11 cellular contexts compared by ENCODE assay signal in the genomic region with DNA sequence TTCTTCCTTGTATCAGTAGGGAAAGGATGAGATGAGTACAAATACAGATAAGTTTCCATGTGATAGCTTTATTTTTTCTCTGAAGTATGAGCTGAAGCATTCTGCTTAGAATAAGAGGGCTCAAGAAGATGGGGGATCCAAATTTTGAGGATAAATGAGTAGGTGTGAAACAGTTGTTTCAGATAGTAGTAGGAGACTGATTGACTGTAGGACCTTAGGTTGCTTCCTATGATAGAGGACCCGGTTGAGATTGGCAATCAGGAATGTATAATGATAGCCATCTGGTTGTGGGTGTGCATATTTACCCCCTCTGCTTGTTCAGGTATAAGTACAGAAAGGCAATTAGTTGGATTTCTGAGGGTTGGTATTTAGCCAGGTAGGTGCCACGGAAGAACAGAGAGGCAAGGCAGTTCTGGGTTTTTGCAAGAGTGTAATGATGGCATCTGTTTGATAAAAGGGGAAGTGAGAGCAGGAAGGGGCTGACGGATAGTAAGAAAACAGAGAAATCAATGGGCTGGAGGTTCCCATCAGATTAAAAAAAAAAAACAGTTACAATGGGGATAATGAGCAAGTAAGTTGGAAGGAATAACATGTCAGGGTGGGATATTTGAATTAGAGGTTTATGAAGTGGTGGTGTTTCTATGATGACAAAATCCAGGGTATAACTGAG. TPM values are rescaled to one million over a fixed set of nuclear protein-coding genes. Genes with fewer than 3 reads are reported as not detected.
DNase-seq lines count a peak whose midpoint lies in the region; ATAC-seq and TF ChIP-seq lines count a peak whose summit lies in the region.
"Had no signal": no experiment of that assay in that cellular context is flagged by ENCODE, and none has a peak within 500 bp of the region (broad histone marks: within the 10 kb centered on the region; RNA-seq: fewer than 3 reads in every experiment).

No MANE protein-coding gene starts in this region.

- no peaks in the 10 kb centered on the region for H3K36me3 ChIP-seq in CD8-positive, alpha-beta T cell (ENCODE audit: insufficient read depth, low read length)
- H3K36me3 ChIP-seq in transverse colon: no peaks in the 10 kb centered on the region

- 65% methylated on average over 3 of the region's 3 CpGs; no CpG with 5 or more reads in 1 of the 2 donors for WGBS in transverse colon (ENCODE audit: low coverage in 1 of 2), 2 donors

- CTCF ChIA-PET in CD8-positive, alpha-beta T cell (lab: Charles Lee): interaction anchor here (0.7 kb wide), 1 partner anchor 600 kb away, joined by 3 read pairs; no protein-coding TSS in a partner anchor

- H3K36me3 Mint-ChIP-seq in CD8-positive, alpha-beta T cell: peaks cover 18% of the 10 kb centered on the region
- no peaks in the 10 kb centered on the region for H3K36me3 Mint-ChIP-seq in activated T-helper 2 cell treated with anti-CD3 and anti-CD28 coated beads, Interferon-gamma antibody, Interleukin-2, Interleukin-4, amounts not matched to agents 10 μg/mL and 5 μg/mL and 100 μg/mL, durations not matched to agents 14 hours and 24 hours and 36 hours (ENCODE audit: low read depth)

- no peak for TF ChIP-seq POLR2A in transverse colon (IDR thresholded peaks at IDR 0.05)

- no peaks in the 10 kb centered on the region for H3K27me3 Mint-ChIP-seq in CD8-positive, alpha-beta T cell (ENCODE audit: low read depth)
- H3K27me3 Mint-ChIP-seq in activated T-helper 2 cell treated with anti-CD3 and anti-CD28 coated beads, Interferon-gamma antibody, Interleukin-2, Interleukin-4, amounts not matched to agents 10 μg/mL and 5 μg/mL and 100 μg/mL, durations not matched to agents 14 hours and 24 hours and 36 hours (ENCODE audit: low read depth): no peaks in the 10 kb centered on the region

- in situ Hi-C loops in transverse colon (cut with MboI; ENCODE audit: low pct_ligation_motif_present in 1 of 4, low pct_unique_long_range_greater_than_20kb in 1 of 4, low sequenced_read_pairs in 3 of 4): no loop called here

- no peaks in the 10 kb centered on the region for H3K4me1 Mint-ChIP-seq in CD8-positive, alpha-beta T cell (ENCODE audit: low read depth)
- no peaks in the 10 kb centered on the region for H3K4me1 Mint-ChIP-seq in activated T-helper 2 cell treated with anti-CD3 and anti-CD28 coated beads, Interferon-gamma antibody, Interleukin-2, Interleukin-4, amounts not matched to agents 10 μg/mL and 5 μg/mL and 100 μg/mL, durations not matched to agents 14 hours and 24 hours and 36 hours (ENCODE audit: low read depth)

- ATAC-seq in GM18517 (IDR thresholded peaks at IDR 0.05; ENCODE audit: unreplicated experiment) (peak; percentile 98), GM21576 (IDR thresholded peaks at IDR 0.05; ENCODE audit: unreplicated experiment) (peak; percentile 97), HG03196 (IDR thresholded peaks at IDR 0.05; ENCODE audit: unreplicated experiment) (peak; percentile 94)
- ATAC-seq in CD8-positive, alpha-beta T cell: no peak

- no peaks in the 10 kb centered on the region for H3K4me1 ChIP-seq in CD8-positive, alpha-beta T cell (ENCODE audit: insufficient read depth, low read length)
- H3K4me1 ChIP-seq in transverse colon: no peaks in the 10 kb centered on the region

- no peak overlapping the region for H3K4me3 Mint-ChIP-seq in CD8-positive, alpha-beta T cell
- no peak overlapping the region for H3K4me3 Mint-ChIP-seq in activated T-helper 2 cell treated with anti-CD3 and anti-CD28 coated beads, Interferon-gamma antibody, Interleukin-2, Interleukin-4, amounts not matched to agents 10 μg/mL and 5 μg/mL and 100 μg/mL, durations not matched to agents 14 hours and 24 hours and 36 hours (ENCODE audit: low read depth)
- H3K4me3 Mint-ChIP-seq: T-helper 2 cell treated with Interferon-gamma antibody and Interleukin-4, amounts not matched to agents 5 μg/mL and 100 μg/mL, for 36 hours had no signal

- no peaks in the 10 kb centered on the region for H3K27me3 ChIP-seq in CD8-positive, alpha-beta T cell (ENCODE audit: insufficient read depth, low read length)
- H3K27me3 ChIP-seq in transverse colon: no peaks in the 10 kb centered on the region

- H3K27ac Mint-ChIP-seq in CD8-positive, alpha-beta T cell: no peak overlapping the region
- H3K27ac Mint-ChIP-seq in activated T-helper 2 cell treated with anti-CD3 and anti-CD28 coated beads, Interferon-gamma antibody, Interleukin-2, Interleukin-4, amounts not matched to agents 10 μg/mL and 5 μg/mL and 100 μg/mL, durations not matched to agents 14 hours and 24 hours and 36 hours: no peak overlapping the region
- H3K27ac Mint-ChIP-seq: T-helper 2 cell treated with Interferon-gamma antibody and Interleukin-4, amounts not matched to agents 5 μg/mL and 100 μg/mL, for 36 hours had no signal

- H3K4me3 ChIP-seq in CD8-positive, alpha-beta T cell (ENCODE audit: low read depth, low read length): no peak overlapping the region
- H3K4me3 ChIP-seq in transverse colon: no peak overlapping the region

- intact Hi-C loops in CD8-positive, alpha-beta T cell (cut with DNase I, micrococcal nuclease): no loop called here
- intact Hi-C loops in activated T-helper 2 cell treated with anti-CD3 and anti-CD28 coated beads, Interferon-gamma antibody, Interleukin-2, Interleukin-4, amounts not matched to agents 10 μg/mL and 5 μg/mL and 100 μg/mL, durations not matched to agents 14 hours and 24 hours and 36 hours (cut with micrococcal nuclease): no loop called here
- intact Hi-C loops in transverse colon (cut with DNase I; ENCODE audit: low total_unique reads): no loop called here

- no peak for TF ChIP-seq CTCF in CD8-positive, alpha-beta T cell (IDR thresholded peaks at IDR 0.05)
- no peak for TF ChIP-seq CTCF in transverse colon (IDR thresholded peaks at IDR 0.05)

- DNase-seq in SKM-1 treated with dmso at 0.1 percent for 144 hours (lab: John Stamatoyannopoulos, UW; ENCODE audit: unreplicated experiment): peak; percentile 46
- DNase-seq in NCI-H82 (lab: John Stamatoyannopoulos, UW): no peak
- DNase-seq in CD8-positive, alpha-beta T cell: no peak
- DNase-seq in activated T-helper 2 cell treated with anti-CD3 and anti-CD28 coated beads, Interferon-gamma antibody, Interleukin-2, Interleukin-4, amounts not matched to agents 10 μg/mL and 5 μg/mL and 100 μg/mL, durations not matched to agents 14 hours and 24 hours and 36 hours (ENCODE audit: low spot score): no peak
- no peak for DNase-seq in transverse colon
- DNase-seq: activated effector memory CD4-positive, alpha-beta T cell treated with anti-CD3 and anti-CD28 coated beads, Interleukin-2, amount 50 U/mL, for 16 hours had no signal

- H3K9me3 Mint-ChIP-seq in CD8-positive, alpha-beta T cell: no peaks in the 10 kb centered on the region
- H3K9me3 Mint-ChIP-seq in activated T-helper 2 cell treated with anti-CD3 and anti-CD28 coated beads, Interferon-gamma antibody, Interleukin-2, Interleukin-4, amounts not matched to agents 10 μg/mL and 5 μg/mL and 100 μg/mL, durations not matched to agents 14 hours and 24 hours and 36 hours: no peaks in the 10 kb centered on the region
- H3K9me3 Mint-ChIP-seq: T-helper 2 cell treated with Interferon-gamma antibody and Interleukin-4, amounts not matched to agents 5 μg/mL and 100 μg/mL, for 36 hours had no signal

- POLR2A ChIA-PET in CD8-positive, alpha-beta T cell (lab: Charles Lee): no interaction called here

- H3K27ac ChIP-seq in CD8-positive, alpha-beta T cell (ENCODE audit: low read depth, low read length): no peak overlapping the region
- H3K27ac ChIP-seq in transverse colon: no peak overlapping the region
- H3K27ac ChIP-seq: parathyroid adenoma had no signal

- H3K9me3 ChIP-seq in CD8-positive, alpha-beta T cell (ENCODE audit: low read length): no peaks in the 10 kb centered on the region
- H3K9me3 ChIP-seq in transverse colon: no peaks in the 10 kb centered on the region

- no peak for TF ChIP-seq EP300 in transverse colon (IDR thresholded peaks at IDR 0.05; ENCODE audit: low read depth)

RNA-seq across cellular contexts. Expression of gene OCRL, which starts 13.7 kb away (rescaled TPM):
- total RNA-seq in CD8-positive, alpha-beta T cell: 1 to 10 TPM; 1.7 to 2.1 TPM
- total RNA-seq in activated T-helper 2 cell treated with anti-CD3 and anti-CD28 coated beads, Interferon-gamma antibody, Interleukin-2, Interleukin-4, amounts not matched to agents 10 μg/mL and 5 μg/mL and 100 μg/mL, durations not matched to agents 14 hours and 24 hours and 36 hours: 3.7 TPM in 2 replicates
- 10 to 100 TPM; 14.2 to 27.9 (median 20.0) TPM for total RNA-seq in transverse colon

RNA-seq across cellular contexts. Expression of gene SMARCA1, which starts 30.5 kb away (rescaled TPM):
- total RNA-seq in CD8-positive, alpha-beta T cell: under 1 TPM; 0.35 to 0.39 TPM
- total RNA-seq in activated T-helper 2 cell treated with anti-CD3 and anti-CD28 coated beads, Interferon-gamma antibody, Interleukin-2, Interleukin-4, amounts not matched to agents 10 μg/mL and 5 μg/mL and 100 μg/mL, durations not matched to agents 14 hours and 24 hours and 36 hours: 0.18 and 0.34 TPM in 2 replicates
- total RNA-seq in transverse colon: 10 to 100 TPM in 3 of 4 donors, 1 to 10 TPM in 1; 5.9 to 16.1 (median 13.2) TPM
